10 cellular contexts compared by ENCODE assay signal in the genomic region with DNA sequence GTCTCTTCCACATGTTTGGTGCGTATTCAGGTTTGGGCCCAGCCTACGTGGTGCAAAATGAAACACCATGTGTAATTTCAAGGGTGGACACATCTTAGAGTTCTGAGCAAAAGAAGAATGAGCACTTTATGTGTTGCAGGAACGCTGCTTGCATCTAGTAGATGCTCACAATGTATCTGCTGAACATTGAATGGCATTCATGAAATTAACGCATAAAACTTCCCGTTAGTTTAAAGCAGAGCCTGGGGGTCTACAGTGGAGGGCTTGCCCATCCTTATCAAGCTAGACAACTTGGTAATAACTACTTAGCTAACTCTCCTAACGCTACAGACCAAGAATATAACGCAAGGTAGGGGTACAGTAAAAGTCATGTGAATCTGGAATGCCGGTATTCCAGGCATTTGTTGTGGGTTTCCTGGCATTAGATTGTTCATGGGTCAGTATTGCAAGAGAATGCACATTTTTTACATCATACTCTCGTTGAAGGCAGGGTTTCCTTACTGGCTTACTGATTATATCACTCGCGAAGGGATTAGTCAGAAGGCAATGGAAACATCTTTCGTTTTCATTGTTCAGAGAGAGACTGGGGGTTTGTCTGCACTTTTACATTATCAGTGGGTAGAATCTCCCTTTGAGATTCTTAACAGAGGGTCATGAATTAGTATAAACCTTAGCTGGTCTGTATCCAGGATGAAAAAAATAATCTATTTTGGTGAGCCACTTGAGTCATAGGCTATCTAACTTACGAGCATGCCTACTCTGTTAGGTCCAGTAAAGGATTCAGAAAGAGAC.
DNase-seq lines count a peak whose midpoint lies in the region; ATAC-seq and TF ChIP-seq lines count a peak whose summit lies in the region.
"Had no signal": no experiment of that assay in that cellular context is flagged by ENCODE, and none has a peak within 500 bp of the region (broad histone marks: within the 10 kb centered on the region; RNA-seq: fewer than 3 reads in every experiment).

No MANE protein-coding gene starts in this region.

- H3K79me2 ChIP-seq in fibroblast of lung (ENCODE audit: control insufficient read depth, insufficient read depth, low read length) (no peaks in the 10 kb centered on the region), Karpas-422 (ENCODE audit: low read length) (peaks cover 15% of the 10 kb centered on the region; the same call in 1 of the 2 replicates)

- H3K27me3 ChIP-seq in SJSA1 (replicated peaks), result no peaks in the 10 kb centered on the region
- H3K27me3 ChIP-seq in fibroblast of lung (ENCODE audit: control insufficient read depth, insufficient read depth, low read length), result no peaks in the 10 kb centered on the region
- no peaks in the 10 kb centered on the region for H3K27me3 ChIP-seq in Karpas-422 (ENCODE audit: low read length)

- H3K4me3 Mint-ChIP-seq in activated CD4-positive, alpha-beta T cell treated with anti-CD3 and anti-CD28 coated beads for 36 hours, result no peak overlapping the region
- H3K4me3 Mint-ChIP-seq: IgD-negative memory B cell had no signal

- no peaks in the 10 kb centered on the region for H3K27me3 Mint-ChIP-seq in activated CD4-positive, alpha-beta T cell treated with anti-CD3 and anti-CD28 coated beads for 36 hours
- H3K27me3 Mint-ChIP-seq: IgD-negative memory B cell had no signal

- H3K36me3 Mint-ChIP-seq in activated CD4-positive, alpha-beta T cell treated with anti-CD3 and anti-CD28 coated beads for 36 hours (ENCODE audit: low read depth), result no peaks in the 10 kb centered on the region

- POLR2A ChIA-PET in activated CD4-positive, alpha-beta T cell treated with anti-CD3 and anti-CD28 coated beads for 36 hours (lab: Charles Lee), result no interaction called here

- peak overlapping the region; percentile 38 for H3K4me2 ChIP-seq in fibroblast of lung (ENCODE audit: extremely low read depth, insufficient read depth, low read length)
- no peak overlapping the region for H3K4me2 ChIP-seq in Karpas-422 (ENCODE audit: low read depth, low read length, poor library complexity, severe bottlenecking)

- H3K9me2 ChIP-seq in Karpas-422 (replicated peaks; ENCODE audit: insufficient read depth, low read length), result no peaks in the 10 kb centered on the region

- no peaks in the 10 kb centered on the region for H3K9me3 Mint-ChIP-seq in activated CD4-positive, alpha-beta T cell treated with anti-CD3 and anti-CD28 coated beads for 36 hours (ENCODE audit: low read depth)
- H3K9me3 Mint-ChIP-seq: IgD-negative memory B cell; naive thymus-derived CD4-positive, alpha-beta T cell had no signal

- H2AFZ ChIP-seq in fibroblast of lung (ENCODE audit: low read length) (no peak overlapping the region), Karpas-422 (ENCODE audit: low read length) (no peak overlapping the region)

- H3K9ac ChIP-seq in fibroblast of lung (ENCODE audit: insufficient read depth, low read length), result no peak overlapping the region
- H3K9ac ChIP-seq in Karpas-422 (ENCODE audit: low read length), result no peak overlapping the region

- H3K4me1 ChIP-seq in SJSA1 (replicated peaks) (peaks cover 75% of the 10 kb centered on the region), fibroblast of lung (ENCODE audit: control insufficient read depth, extremely low read depth, insufficient read depth, low read length) (peaks cover 11% of the 10 kb centered on the region), Karpas-422 (ENCODE audit: low read length) (no peaks in the 10 kb centered on the region)

- H4K20me1 ChIP-seq in fibroblast of lung (ENCODE audit: control insufficient read depth, extremely low read depth, insufficient read depth, low read length), result no peaks in the 10 kb centered on the region
- H4K20me1 ChIP-seq in Karpas-422 (ENCODE audit: insufficient read depth, low read depth, low read length), result no peaks in the 10 kb centered on the region

- intact Hi-C loops in activated CD4-positive, alpha-beta T cell treated with anti-CD3 and anti-CD28 coated beads for 36 hours (cut with DNase I, micrococcal nuclease), result loop anchor here (5.0 kb wide), 4 partner anchors 35 to 230 kb away; a partner anchor contains a TSS

- CTCF ChIA-PET in activated CD4-positive, alpha-beta T cell treated with anti-CD3 and anti-CD28 coated beads for 36 hours (lab: Charles Lee), result interaction anchor here (0.7 to 1.2 kb wide), 2 partner anchors 20 to 57 kb away, joined by 3 read pairs; no protein-coding TSS in a partner anchor

- no peaks in the 10 kb centered on the region for H3K36me3 ChIP-seq in SJSA1
- no peaks in the 10 kb centered on the region for H3K36me3 ChIP-seq in fibroblast of lung (ENCODE audit: control insufficient read depth, insufficient read depth, low read length)
- H3K36me3 ChIP-seq in Karpas-422 (ENCODE audit: insufficient read depth, low read length), result no peaks in the 10 kb centered on the region

- TF ChIP-seq CTCF in fibroblast of lung (conservative IDR thresholded peaks at IDR 0.05 in 1 of 2, IDR thresholded peaks at IDR 0.05 in 1 of 2; ENCODE audit: low read depth in 1 of 2, low read length in 2 of 2), result no peak

- DNase-seq in activated CD4-positive, alpha-beta T cell treated with anti-CD3 and anti-CD28 coated beads for 36 hours, result no peak
- DNase-seq in activated CD4-positive, alpha-beta T cell treated with anti-CD3 and anti-CD28 coated beads for 48 hours, result no peak
- DNase-seq in SJSA1 (ENCODE audit: low read depth in 1 of 2, low spot score in 2 of 2) (peak; percentile 75 to 97), fibroblast of lung (ENCODE audit: low read depth in 2 of 2) (peak; percentile 98 to 99), renal cortical epithelial cell (ENCODE audit: low read depth) (peak; percentile 98), Karpas-422 (no peak)
- DNase-seq in activated effector memory CD4-positive, alpha-beta T cell treated with Interleukin-2 at 50 U/mL for 16 hours, result no peak
- DNase-seq: naive thymus-derived CD4-positive, alpha-beta T cell had no signal

- peak overlapping the region; percentile 95 for H3K27ac ChIP-seq in SJSA1
- peak overlapping the region; percentile 65 for H3K27ac ChIP-seq in fibroblast of lung (ENCODE audit: insufficient read depth, low read length)
- no peak overlapping the region for H3K27ac ChIP-seq in Karpas-422 (ENCODE audit: low read length)

- peak overlapping the region; percentile 48 for H3K27ac Mint-ChIP-seq in activated CD4-positive, alpha-beta T cell treated with anti-CD3 and anti-CD28 coated beads for 36 hours
- H3K27ac Mint-ChIP-seq: IgD-negative memory B cell; naive thymus-derived CD4-positive, alpha-beta T cell had no signal

- H3K9me3 ChIP-seq in SJSA1 (replicated peaks), result no peaks in the 10 kb centered on the region
- no peaks in the 10 kb centered on the region for H3K9me3 ChIP-seq in fibroblast of lung (ENCODE audit: control insufficient read depth, insufficient read depth, low read depth, low read length)
- H3K9me3 ChIP-seq in Karpas-422 (ENCODE audit: low read length), result no peaks in the 10 kb centered on the region

- peaks cover 25% of the 10 kb centered on the region for H3K4me1 Mint-ChIP-seq in activated CD4-positive, alpha-beta T cell treated with anti-CD3 and anti-CD28 coated beads for 36 hours

- peak; percentile 86 for ATAC-seq in activated CD4-positive, alpha-beta T cell treated with anti-CD3 and anti-CD28 coated beads for 36 hours
- no peak for ATAC-seq in GM21381 (IDR thresholded peaks at IDR 0.05; ENCODE audit: unreplicated experiment)
- ATAC-seq: naive thymus-derived CD4-positive, alpha-beta T cell had no signal

- H3K4me3 ChIP-seq in SJSA1 (no peak overlapping the region), fibroblast of lung (replicated peaks in 1 of 4; ENCODE audit: control extremely low read depth in 1 of 4, insufficient read depth in 1 of 4, low read depth in 3 of 4, low read length in 4 of 4) (peak overlapping the region in 2 of 4 experiments; percentile 9 to 36), Karpas-422 (ENCODE audit: low read length) (no peak overlapping the region)

Comparison
In these comparisons a context has a peak if more than half of its experiments do, and no peak if none do; other contexts are left out.
1. DNase-seq: peak in SJSA1 (2 of 2), fibroblast of lung (2 of 2) and renal cortical epithelial cell (single experiment); none in activated CD4-positive, alpha-beta T cell treated with anti-CD3 and anti-CD28 coated beads for 36 hours (single experiment), activated CD4-positive, alpha-beta T cell treated with anti-CD3 and anti-CD28 coated beads for 48 hours (single experiment), Karpas-422 (single experiment) and activated effector memory CD4-positive, alpha-beta T cell treated with Interleukin-2 at 50 U/mL for 16 hours (single experiment).